In the genomic region with DNA sequence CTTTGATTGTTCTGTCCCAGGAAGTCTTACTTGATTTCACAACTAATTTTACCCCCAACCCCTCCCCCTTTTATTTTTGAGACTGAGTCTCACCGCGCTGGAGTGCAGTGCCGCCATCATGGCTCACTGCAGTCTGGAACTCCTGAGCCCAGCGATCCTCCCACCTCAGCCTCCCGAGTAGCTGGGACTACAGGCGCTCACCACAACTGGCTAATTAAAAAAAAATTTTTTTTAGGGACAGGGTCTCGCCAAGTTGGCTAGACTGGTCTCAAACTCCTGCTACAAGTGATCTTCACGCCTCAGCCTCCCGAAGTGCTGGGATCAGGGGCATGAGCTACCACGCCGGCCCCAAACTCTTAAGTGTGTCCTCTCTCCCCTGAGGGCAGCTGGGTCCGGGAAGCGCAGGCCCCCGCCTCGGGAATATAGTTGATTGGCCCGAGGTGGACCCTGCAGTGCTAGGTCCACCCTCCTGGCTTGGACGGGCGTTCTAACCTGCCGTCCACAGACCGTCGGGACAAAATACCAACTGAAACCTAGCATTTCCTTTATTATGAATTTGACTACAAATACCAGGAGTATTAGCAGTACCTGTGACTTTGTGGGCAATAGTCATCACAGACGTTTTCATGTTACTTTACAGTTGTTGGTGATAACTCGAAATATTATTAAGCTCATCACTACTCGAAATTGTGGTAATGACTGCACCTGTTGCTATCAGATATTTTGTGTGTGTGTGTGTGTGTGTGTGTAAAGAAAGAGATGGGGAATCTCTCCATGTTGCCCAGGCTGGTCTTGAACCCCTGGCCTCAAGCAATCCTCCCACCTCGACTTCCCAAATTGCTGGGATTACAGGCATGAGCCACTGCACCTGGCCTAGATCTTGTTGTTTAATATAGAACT, we compare ENCODE assay signal across 8 cellular contexts. TPM values are rescaled to one million over a fixed set of nuclear protein-coding genes. Genes with fewer than 3 reads are reported as not detected.
DNase-seq lines count a peak whose midpoint lies in the region; ATAC-seq and TF ChIP-seq lines count a peak whose summit lies in the region.

No MANE protein-coding gene starts in this region.

- peak overlapping the region; percentile 90 for H3K27ac ChIP-seq in SK-N-MC

- H3K4me3 ChIP-seq in GM12864 (ENCODE audit: low read depth, low read length) (peak overlapping the region; percentile 51), SK-N-MC (peak overlapping the region; percentile 82), foreskin fibroblast (ENCODE audit: low read depth in 1 of 2, low read length in 2 of 2) (peak overlapping the region; percentile 42 to 52), retinal pigment epithelial cell (ENCODE audit: low read length) (peak overlapping the region; percentile 40)

- H3K9me3 ChIP-seq in SK-N-MC (ENCODE audit: low read depth, low read length) = no peaks in the 10 kb centered on the region

- in situ Hi-C loops in G401 (cut with HindIII; ENCODE audit: low sequenced_read_pairs) = no loop called here

- no peak for ATAC-seq in GM21619 (IDR thresholded peaks at IDR 0.05; ENCODE audit: unreplicated experiment)

- peak overlapping the region; percentile 60 for H3K9ac ChIP-seq in SK-N-MC (ENCODE audit: insufficient read length)

- TF ChIP-seq CTCF in GM12864 (IDR thresholded peaks at IDR 0.05; ENCODE audit: low read depth, low read length, missing control alignments) (no peak), foreskin fibroblast (IDR thresholded peaks at IDR 0.05; ENCODE audit: low read depth, low read length) (no peak), retinal pigment epithelial cell (conservative IDR thresholded peaks at IDR 0.05; ENCODE audit: low read depth, low read length) (no peak)

- H3K36me3 ChIP-seq in SK-N-MC (ENCODE audit: insufficient read depth, low read length) = no peaks in the 10 kb centered on the region; the same call in 1 of the 2 replicates

- no peak for DNase-seq in GM12864 (ENCODE audit: low read depth)
- peak; percentile 87 for DNase-seq in SK-N-MC (ENCODE audit: low read depth, low spot score)
- DNase-seq in foreskin fibroblast = no peak
- no peak for DNase-seq in retinal pigment epithelial cell (ENCODE audit: low read depth)
- DNase-seq in nucleus accumbens (lab: John Stamatoyannopoulos, UW) = no peak
- DNase-seq in G401 (ENCODE audit: low spot score) = no peak
- no peak for DNase-seq in NCI-H2227 treated with DMSO at 0.1 percent for 48 hours (lab: John Stamatoyannopoulos, UW)

RNA-seq across cellular contexts. Expression of gene PARP1, which starts 0.6 kb away (rescaled TPM):
- total RNA-seq in G401 (2014; rRNA removed; shearing (Covaris generic)) = 156 and 218 TPM in 2 replicates
